ENCODE assay signal across 11 cellular contexts in the genomic region with DNA sequence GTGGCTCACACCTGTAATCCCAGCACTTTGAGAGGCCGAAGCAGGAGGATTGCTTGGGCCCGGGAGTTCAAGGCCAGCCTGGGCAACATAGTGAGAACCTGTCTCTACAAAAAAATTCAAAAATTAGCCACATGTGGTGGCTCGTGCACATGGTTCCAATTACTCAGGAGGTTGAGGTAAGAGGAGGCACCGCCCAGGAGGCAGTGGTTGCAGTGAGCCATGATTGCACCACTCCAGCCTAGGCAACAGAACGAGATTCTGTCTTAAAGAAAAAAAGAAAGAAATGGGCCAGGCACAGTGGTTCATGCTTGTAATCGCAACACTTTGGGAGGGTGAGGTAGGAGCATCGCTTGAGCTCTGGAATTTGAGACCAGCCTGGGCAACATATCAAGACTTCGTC. TPM values are rescaled to one million over a fixed set of nuclear protein-coding genes. Genes with fewer than 3 reads are reported as not detected.
A peak's percentile ranks its signal among the peaks of the same experiment; 100 is the strongest.
DNase-seq lines count a peak whose midpoint lies in the region; ATAC-seq and TF ChIP-seq lines count a peak whose summit lies in the region.
"Had no signal": no experiment of that assay in that cellular context is flagged by ENCODE, and none has a peak within 500 bp of the region (broad histone marks: within the 10 kb centered on the region; RNA-seq: fewer than 3 reads in every experiment).

No MANE protein-coding gene starts in this region.

- H3K27ac ChIP-seq in GM23338 (ENCODE audit: low read depth) (no peak overlapping the region), gastroesophageal sphincter (peak overlapping the region in 3 of 4 donors; percentile 60 to 76 (median 73))

- H3K36me3 Mint-ChIP-seq in GM23338 (ENCODE audit: low read depth) = no peaks in the 10 kb centered on the region
- H3K36me3 Mint-ChIP-seq in stimulated activated memory B cell treated with anti-CD40 and anti-IgM and Interleukin-4, amounts not matched to agents 10 μg/mL and 1 μg/mL and 100 μg/mL, for 72 hours = no peaks in the 10 kb centered on the region
- H3K36me3 Mint-ChIP-seq in glutamatergic neuron (ENCODE audit: unreplicated experiment) = no peaks in the 10 kb centered on the region

- H3K27ac Mint-ChIP-seq in GM23338 (no peak overlapping the region), glutamatergic neuron (ENCODE audit: unreplicated experiment) (no peak overlapping the region)
- peak overlapping the region; percentile 71 for H3K27ac Mint-ChIP-seq in stimulated activated memory B cell treated with anti-CD40 and anti-IgM and Interleukin-4, amounts not matched to agents 10 μg/mL and 1 μg/mL and 100 μg/mL, for 72 hours
- H3K27ac Mint-ChIP-seq: activated T-helper 1 cell treated with anti-CD3 and anti-CD28 coated beads, Interleukin-12 subunit alpha, Interleukin-12 subunit beta, Interleukin-2, Interleukin-4 antibody, amounts not matched to agents 30 ng/mL and 10 ng/mL and 1 ng/mL, durations not matched to agents 14 hours and 24 hours and 36 hours had no signal

- H3K27me3 Mint-ChIP-seq in GM23338 (ENCODE audit: insufficient read depth, low read depth, poor library complexity) = peaks cover 5% of the 10 kb centered on the region
- H3K27me3 Mint-ChIP-seq in stimulated activated memory B cell treated with anti-CD40 and anti-IgM and Interleukin-4, amounts not matched to agents 10 μg/mL and 1 μg/mL and 100 μg/mL, for 72 hours = no peaks in the 10 kb centered on the region
- H3K27me3 Mint-ChIP-seq in glutamatergic neuron (ENCODE audit: unreplicated experiment) = peaks cover 4% of the 10 kb centered on the region

- no peak overlapping the region for H3K4me2 ChIP-seq in GM23338

- H2AFZ ChIP-seq in GM23338 = 0 out of 2 replicates have a peak overlapping the region, but pooled peaks have one; percentile 72

- H3K4me3 Mint-ChIP-seq in GM23338 (no peak overlapping the region), glutamatergic neuron (ENCODE audit: unreplicated experiment) (no peak overlapping the region)
- H3K4me3 Mint-ChIP-seq in stimulated activated memory B cell treated with anti-CD40 and anti-IgM and Interleukin-4, amounts not matched to agents 10 μg/mL and 1 μg/mL and 100 μg/mL, for 72 hours = no peak overlapping the region
- H3K4me3 Mint-ChIP-seq: activated T-helper 1 cell treated with anti-CD3 and anti-CD28 coated beads, Interleukin-12 subunit alpha, Interleukin-12 subunit beta, Interleukin-2, Interleukin-4 antibody, amounts not matched to agents 30 ng/mL and 10 ng/mL and 1 ng/mL, durations not matched to agents 14 hours and 24 hours and 36 hours had no signal

- H3K4me1 Mint-ChIP-seq in GM23338 (no peaks in the 10 kb centered on the region; the same call in 2 of the 3 replicates), glutamatergic neuron (ENCODE audit: low read depth, unreplicated experiment) (no peaks in the 10 kb centered on the region)
- H3K4me1 Mint-ChIP-seq in stimulated activated memory B cell treated with anti-CD40 and anti-IgM and Interleukin-4, amounts not matched to agents 10 μg/mL and 1 μg/mL and 100 μg/mL, for 72 hours = peaks cover 37% of the 10 kb centered on the region

- no peaks in the 10 kb centered on the region for H3F3A ChIP-seq in GM23338 (replicated peaks; ENCODE audit: low read depth)

- 91 to 94% methylated on average over 5 of the region's 8 CpGs for WGBS in gastroesophageal sphincter (ENCODE audit: low coverage in 1 of 2), 2 donors

- H3K4me1 ChIP-seq in GM23338 (ENCODE audit: insufficient read depth) (no peaks in the 10 kb centered on the region), gastroesophageal sphincter (peaks cover 0 to 35% (median 14%) of the 10 kb centered on the region in 3 donors)

- H3K36me3 ChIP-seq in GM23338 (ENCODE audit: insufficient read depth) (no peaks in the 10 kb centered on the region), gastroesophageal sphincter (no peaks in the 10 kb centered on the region)

- H3K27me3 ChIP-seq in GM23338 (ENCODE audit: insufficient read depth) = no peaks in the 10 kb centered on the region
- no peaks in the 10 kb centered on the region for H3K27me3 ChIP-seq in gastroesophageal sphincter

- ATAC-seq in GM23338 (no peak), gastroesophageal sphincter (peak; percentile 42), GM21526 (IDR thresholded peaks at IDR 0.05; ENCODE audit: low FRiP score, unreplicated experiment) (no peak)
- ATAC-seq in stimulated activated memory B cell treated with anti-CD40 and anti-IgM and Interleukin-4, amounts not matched to agents 10 μg/mL and 1 μg/mL and 100 μg/mL, for 72 hours = no peak

- no peaks in the 10 kb centered on the region; the same call in 1 of the 3 replicates for H3K9me3 Mint-ChIP-seq in GM23338
- H3K9me3 Mint-ChIP-seq in stimulated activated memory B cell treated with anti-CD40 and anti-IgM and Interleukin-4, amounts not matched to agents 10 μg/mL and 1 μg/mL and 100 μg/mL, for 72 hours = peaks cover 5% of the 10 kb centered on the region
- no peaks in the 10 kb centered on the region for H3K9me3 Mint-ChIP-seq in glutamatergic neuron (ENCODE audit: unreplicated experiment)
- H3K9me3 Mint-ChIP-seq: activated T-helper 1 cell treated with anti-CD3 and anti-CD28 coated beads, Interleukin-12 subunit alpha, Interleukin-12 subunit beta, Interleukin-2, Interleukin-4 antibody, amounts not matched to agents 30 ng/mL and 10 ng/mL and 1 ng/mL, durations not matched to agents 14 hours and 24 hours and 36 hours had no signal

- no peak overlapping the region for H3K4me3 ChIP-seq in GM23338
- no peak overlapping the region for H3K4me3 ChIP-seq in gastroesophageal sphincter

- no peak for DNase-seq in GM23338 (ENCODE audit: low spot score)
- peak; percentile 33 for DNase-seq in SKM-1 (lab: John Stamatoyannopoulos, UW; ENCODE audit: unreplicated experiment)
- DNase-seq in SK-N-DZ (ENCODE audit: low spot score) = no peak
- DNase-seq in glutamatergic neuron = no peak
- DNase-seq: NCI-H526 treated with DMSO at 0.1 percent for 48 hours, T1000 had no signal

- no peak for TF ChIP-seq POLR2A in gastroesophageal sphincter (IDR thresholded peaks at IDR 0.05)

- H3K79me2 ChIP-seq in GM23338 (replicated peaks; ENCODE audit: insufficient read depth) = no peaks in the 10 kb centered on the region

- no peak for TF ChIP-seq EP300 in gastroesophageal sphincter (IDR thresholded peaks at IDR 0.05)

- peaks cover 9% of the 10 kb centered on the region for H3K9me2 ChIP-seq in GM23338 (ENCODE audit: insufficient read depth)

- H3K9me3 ChIP-seq in gastroesophageal sphincter = no peaks in the 10 kb centered on the region

- H4K20me1 ChIP-seq in GM23338 (replicated peaks; ENCODE audit: insufficient read depth) = no peaks in the 10 kb centered on the region

- TF ChIP-seq CTCF in GM23338 (conservative IDR thresholded peaks at IDR 0.05; ENCODE audit: low read depth in 2 of 2) (no peak), gastroesophageal sphincter (IDR thresholded peaks at IDR 0.05) (no peak), glutamatergic neuron (IDR thresholded peaks at IDR 0.05; ENCODE audit: partially characterized antibody, unreplicated experiment) (no peak)

TF ChIP-seq in GM23338, 12 proteins besides CTCF, POLR2A, EP300 and RAD21 (continues in another document):
- TF ChIP-seq POLR2AphosphoS5 (IDR thresholded peaks at IDR 0.05; ENCODE audit: low read depth) (no peak), STAT1 (IDR thresholded peaks at IDR 0.05; ENCODE audit: unreplicated experiment) (no peak), REST (IDR thresholded peaks at IDR 0.05; ENCODE audit: unreplicated experiment) (no peak), EZH2phosphoT487 (IDR thresholded peaks at IDR 0.05; ENCODE audit: unreplicated experiment) (no peak), EZH2 (IDR thresholded peaks at IDR 0.05; ENCODE audit: low read depth, unreplicated experiment) (no peak)
- TF ChIP-seq, protein P1, sequence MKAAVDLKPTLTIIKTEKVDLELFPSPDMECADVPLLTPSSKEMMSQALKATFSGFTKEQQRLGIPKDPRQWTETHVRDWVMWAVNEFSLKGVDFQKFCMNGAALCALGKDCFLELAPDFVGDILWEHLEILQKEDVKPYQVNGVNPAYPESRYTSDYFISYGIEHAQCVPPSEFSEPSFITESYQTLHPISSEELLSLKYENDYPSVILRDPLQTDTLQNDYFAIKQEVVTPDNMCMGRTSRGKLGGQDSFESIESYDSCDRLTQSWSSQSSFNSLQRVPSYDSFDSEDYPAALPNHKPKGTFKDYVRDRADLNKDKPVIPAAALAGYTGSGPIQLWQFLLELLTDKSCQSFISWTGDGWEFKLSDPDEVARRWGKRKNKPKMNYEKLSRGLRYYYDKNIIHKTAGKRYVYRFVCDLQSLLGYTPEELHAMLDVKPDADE (IDR thresholded peaks at IDR 0.05) = no peak

RNA-seq across cellular contexts. Expression of gene MAP1LC3B2, which starts 33.5 kb away (rescaled TPM):
- 0.54 and 1.3 TPM in 2 replicates for total RNA-seq in GM23338 (2014; rRNA removed; shearing (Covaris generic))
- polyA plus RNA-seq in GM23338 (2016; fragmentation: Nextera tagmentation; extraction: Ambion mirVana) = 6.7 and 9.4 TPM in 2 replicates
- total RNA-seq in gastroesophageal sphincter = 1 to 10 TPM in 3 of 4 donors, not detected in 1; 1.1 to 1.8 (median 1.8) TPM
- polyA plus RNA-seq in SK-N-DZ (2014; cell fraction: cytosol; rRNA removed) = not detected in 2 replicates
- not detected in 2 replicates for polyA plus RNA-seq in SK-N-DZ (2014; cell fraction: nucleus; rRNA removed)
- 4.4 TPM for total RNA-seq in glutamatergic neuron (ENCODE audit: unreplicated experiment)
- total RNA-seq: urinary bladder had no signal
